In the genomic region with DNA sequence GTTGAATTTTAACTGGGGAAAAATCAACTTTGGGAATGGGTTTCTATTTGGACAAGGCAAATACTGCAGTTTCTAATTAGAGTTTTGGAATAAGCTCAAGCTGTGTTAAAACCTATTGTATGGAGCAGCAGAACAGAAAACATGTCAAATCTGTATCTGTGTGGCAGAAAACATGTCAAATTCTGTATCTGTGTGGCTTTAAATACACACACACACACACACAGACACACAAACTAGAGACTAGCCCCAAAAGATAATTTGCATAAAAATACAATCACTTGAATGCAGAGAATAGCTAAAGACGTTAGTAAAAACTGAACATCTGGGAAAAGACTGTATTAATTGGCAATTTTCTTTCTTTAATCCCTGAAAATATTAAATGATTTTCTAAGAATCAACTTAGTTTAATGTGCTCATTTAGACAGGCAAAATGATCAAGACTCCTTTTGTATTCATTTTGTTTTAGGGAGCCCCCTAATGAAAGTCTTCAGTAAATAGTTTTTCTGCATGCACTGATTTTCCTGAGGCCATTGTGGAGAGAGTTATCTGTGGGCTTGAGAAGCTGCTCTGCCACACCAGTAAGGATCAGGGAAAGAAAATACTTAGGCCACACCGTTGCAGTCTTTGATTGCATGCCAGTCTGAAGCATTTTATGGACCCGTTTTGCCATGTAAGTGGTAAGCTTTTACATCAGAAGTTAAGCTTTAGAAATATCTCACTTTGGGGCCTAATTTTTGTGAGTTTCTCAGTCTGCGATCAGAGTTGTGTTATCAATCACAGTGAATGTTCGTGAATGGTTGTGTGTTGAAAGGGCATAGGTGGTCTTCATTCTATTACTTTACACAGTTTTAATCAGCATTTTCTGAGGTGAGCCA, we compare ENCODE assay signal across 1 cellular context.
TF ChIP-seq lines count a peak whose summit lies in the region.

No MANE protein-coding gene starts in this region.

TF ChIP-seq in HepG2, 621 proteins besides CTCF, POLR2A, EP300 and RAD21 (continued from another document and continues in another):
- TF ChIP-seq, protein P1, sequence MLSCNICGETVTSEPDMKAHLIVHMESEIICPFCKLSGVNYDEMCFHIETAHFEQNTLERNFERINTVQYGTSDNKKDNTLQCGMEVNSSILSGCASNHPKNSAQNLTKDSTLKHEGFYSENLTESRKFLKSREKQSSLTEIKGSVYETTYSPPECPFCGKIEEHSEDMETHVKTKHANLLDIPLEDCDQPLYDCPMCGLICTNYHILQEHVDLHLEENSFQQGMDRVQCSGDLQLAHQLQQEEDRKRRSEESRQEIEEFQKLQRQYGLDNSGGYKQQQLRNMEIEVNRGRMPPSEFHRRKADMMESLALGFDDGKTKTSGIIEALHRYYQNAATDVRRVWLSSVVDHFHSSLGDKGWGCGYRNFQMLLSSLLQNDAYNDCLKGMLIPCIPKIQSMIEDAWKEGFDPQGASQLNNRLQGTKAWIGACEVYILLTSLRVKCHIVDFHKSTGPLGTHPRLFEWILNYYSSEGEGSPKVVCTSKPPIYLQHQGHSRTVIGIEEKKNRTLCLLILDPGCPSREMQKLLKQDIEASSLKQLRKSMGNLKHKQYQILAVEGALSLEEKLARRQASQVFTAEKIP (CRISPR knock-in tag; IDR thresholded peaks at IDR 0.05; ENCODE audit: borderline replicate concordance) = no peak
- no peak for TF ChIP-seq CREB1 (IDR thresholded peaks at IDR 0.05)
- no peak for TF ChIP-seq CREB1 (CRISPR knock-in tag; IDR thresholded peaks at IDR 0.05)
- TF ChIP-seq, protein P2, sequence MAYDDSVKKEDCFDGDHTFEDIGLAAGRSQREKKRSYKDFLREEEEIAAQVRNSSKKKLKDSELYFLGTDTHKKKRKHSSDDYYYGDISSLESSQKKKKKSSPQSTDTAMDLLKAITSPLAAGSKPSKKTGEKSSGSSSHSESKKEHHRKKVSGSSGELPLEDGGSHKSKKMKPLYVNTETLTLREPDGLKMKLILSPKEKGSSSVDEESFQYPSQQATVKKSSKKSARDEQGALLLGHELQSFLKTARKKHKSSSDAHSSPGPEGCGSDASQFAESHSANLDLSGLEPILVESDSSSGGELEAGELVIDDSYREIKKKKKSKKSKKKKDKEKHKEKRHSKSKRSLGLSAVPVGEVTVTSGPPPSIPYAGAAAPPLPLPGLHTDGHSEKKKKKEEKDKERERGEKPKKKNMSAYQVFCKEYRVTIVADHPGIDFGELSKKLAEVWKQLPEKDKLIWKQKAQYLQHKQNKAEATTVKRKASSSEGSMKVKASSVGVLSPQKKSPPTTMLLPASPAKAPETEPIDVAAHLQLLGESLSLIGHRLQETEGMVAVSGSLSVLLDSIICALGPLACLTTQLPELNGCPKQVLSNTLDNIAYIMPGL (CRISPR knock-in tag; IDR thresholded peaks at IDR 0.05; ENCODE audit: borderline replicate concordance in 1 of 2, low read depth in 1 of 2) = peak in 1 of 2 experiments; percentile 16; a peak in 1 of 4 replicates
- TF ChIP-seq MBNL3 (CRISPR knock-in tag; conservative IDR thresholded peaks at IDR 0.05) = no peak
- TF ChIP-seq, protein P3, sequence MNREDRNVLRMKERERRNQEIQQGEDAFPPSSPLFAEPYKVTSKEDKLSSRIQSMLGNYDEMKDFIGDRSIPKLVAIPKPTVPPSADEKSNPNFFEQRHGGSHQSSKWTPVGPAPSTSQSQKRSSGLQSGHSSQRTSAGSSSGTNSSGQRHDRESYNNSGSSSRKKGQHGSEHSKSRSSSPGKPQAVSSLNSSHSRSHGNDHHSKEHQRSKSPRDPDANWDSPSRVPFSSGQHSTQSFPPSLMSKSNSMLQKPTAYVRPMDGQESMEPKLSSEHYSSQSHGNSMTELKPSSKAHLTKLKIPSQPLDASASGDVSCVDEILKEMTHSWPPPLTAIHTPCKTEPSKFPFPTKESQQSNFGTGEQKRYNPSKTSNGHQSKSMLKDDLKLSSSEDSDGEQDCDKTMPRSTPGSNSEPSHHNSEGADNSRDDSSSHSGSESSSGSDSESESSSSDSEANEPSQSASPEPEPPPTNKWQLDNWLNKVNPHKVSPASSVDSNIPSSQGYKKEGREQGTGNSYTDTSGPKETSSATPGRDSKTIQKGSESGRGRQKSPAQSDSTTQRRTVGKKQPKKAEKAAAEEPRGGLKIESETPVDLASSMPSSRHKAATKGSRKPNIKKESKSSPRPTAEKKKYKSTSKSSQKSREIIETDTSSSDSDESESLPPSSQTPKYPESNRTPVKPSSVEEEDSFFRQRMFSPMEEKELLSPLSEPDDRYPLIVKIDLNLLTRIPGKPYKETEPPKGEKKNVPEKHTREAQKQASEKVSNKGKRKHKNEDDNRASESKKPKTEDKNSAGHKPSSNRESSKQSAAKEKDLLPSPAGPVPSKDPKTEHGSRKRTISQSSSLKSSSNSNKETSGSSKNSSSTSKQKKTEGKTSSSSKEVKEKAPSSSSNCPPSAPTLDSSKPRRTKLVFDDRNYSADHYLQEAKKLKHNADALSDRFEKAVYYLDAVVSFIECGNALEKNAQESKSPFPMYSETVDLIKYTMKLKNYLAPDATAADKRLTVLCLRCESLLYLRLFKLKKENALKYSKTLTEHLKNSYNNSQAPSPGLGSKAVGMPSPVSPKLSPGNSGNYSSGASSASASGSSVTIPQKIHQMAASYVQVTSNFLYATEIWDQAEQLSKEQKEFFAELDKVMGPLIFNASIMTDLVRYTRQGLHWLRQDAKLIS (CRISPR knock-in tag; IDR thresholded peaks at IDR 0.05) = peak; percentile 37; the same call in 1 of the 2 replicates
- TF ChIP-seq STAG1 (CRISPR knock-in tag; IDR thresholded peaks at IDR 0.05) = peak; percentile 11; the same call in 1 of the 2 replicates
- TF ChIP-seq ZNF552 (CRISPR knock-in tag; IDR thresholded peaks at IDR 0.05; ENCODE audit: borderline replicate concordance) = no peak
- peak; percentile 92 for TF ChIP-seq GFI1 (CRISPR knock-in tag; IDR thresholded peaks at IDR 0.05; ENCODE audit: borderline replicate concordance)
- TF ChIP-seq ZNF788 (CRISPR knock-in tag; IDR thresholded peaks at IDR 0.05; ENCODE audit: borderline replicate concordance) = no peak
- no peak; the same call in 1 of the 2 replicates for TF ChIP-seq ZNF430 (CRISPR knock-in tag; IDR thresholded peaks at IDR 0.05)
- TF ChIP-seq POLR2AphosphoS5 (IDR thresholded peaks at IDR 0.05; ENCODE audit: low read depth, low read length) = 0 out of 2 replicates have a peak, but pooled peaks have one; percentile 26
- TF ChIP-seq, protein P4, sequence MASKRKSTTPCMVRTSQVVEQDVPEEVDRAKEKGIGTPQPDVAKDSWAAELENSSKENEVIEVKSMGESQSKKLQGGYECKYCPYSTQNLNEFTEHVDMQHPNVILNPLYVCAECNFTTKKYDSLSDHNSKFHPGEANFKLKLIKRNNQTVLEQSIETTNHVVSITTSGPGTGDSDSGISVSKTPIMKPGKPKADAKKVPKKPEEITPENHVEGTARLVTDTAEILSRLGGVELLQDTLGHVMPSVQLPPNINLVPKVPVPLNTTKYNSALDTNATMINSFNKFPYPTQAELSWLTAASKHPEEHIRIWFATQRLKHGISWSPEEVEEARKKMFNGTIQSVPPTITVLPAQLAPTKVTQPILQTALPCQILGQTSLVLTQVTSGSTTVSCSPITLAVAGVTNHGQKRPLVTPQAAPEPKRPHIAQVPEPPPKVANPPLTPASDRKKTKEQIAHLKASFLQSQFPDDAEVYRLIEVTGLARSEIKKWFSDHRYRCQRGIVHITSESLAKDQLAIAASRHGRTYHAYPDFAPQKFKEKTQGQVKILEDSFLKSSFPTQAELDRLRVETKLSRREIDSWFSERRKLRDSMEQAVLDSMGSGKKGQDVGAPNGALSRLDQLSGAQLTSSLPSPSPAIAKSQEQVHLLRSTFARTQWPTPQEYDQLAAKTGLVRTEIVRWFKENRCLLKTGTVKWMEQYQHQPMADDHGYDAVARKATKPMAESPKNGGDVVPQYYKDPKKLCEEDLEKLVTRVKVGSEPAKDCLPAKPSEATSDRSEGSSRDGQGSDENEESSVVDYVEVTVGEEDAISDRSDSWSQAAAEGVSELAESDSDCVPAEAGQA (IDR thresholded peaks at IDR 0.05; ENCODE audit: low read depth) = no peak
- TF ChIP-seq, protein P4 (CRISPR knock-in tag; IDR thresholded peaks at IDR 0.05; ENCODE audit: borderline replicate concordance) = no peak
- TF ChIP-seq, protein P5, sequence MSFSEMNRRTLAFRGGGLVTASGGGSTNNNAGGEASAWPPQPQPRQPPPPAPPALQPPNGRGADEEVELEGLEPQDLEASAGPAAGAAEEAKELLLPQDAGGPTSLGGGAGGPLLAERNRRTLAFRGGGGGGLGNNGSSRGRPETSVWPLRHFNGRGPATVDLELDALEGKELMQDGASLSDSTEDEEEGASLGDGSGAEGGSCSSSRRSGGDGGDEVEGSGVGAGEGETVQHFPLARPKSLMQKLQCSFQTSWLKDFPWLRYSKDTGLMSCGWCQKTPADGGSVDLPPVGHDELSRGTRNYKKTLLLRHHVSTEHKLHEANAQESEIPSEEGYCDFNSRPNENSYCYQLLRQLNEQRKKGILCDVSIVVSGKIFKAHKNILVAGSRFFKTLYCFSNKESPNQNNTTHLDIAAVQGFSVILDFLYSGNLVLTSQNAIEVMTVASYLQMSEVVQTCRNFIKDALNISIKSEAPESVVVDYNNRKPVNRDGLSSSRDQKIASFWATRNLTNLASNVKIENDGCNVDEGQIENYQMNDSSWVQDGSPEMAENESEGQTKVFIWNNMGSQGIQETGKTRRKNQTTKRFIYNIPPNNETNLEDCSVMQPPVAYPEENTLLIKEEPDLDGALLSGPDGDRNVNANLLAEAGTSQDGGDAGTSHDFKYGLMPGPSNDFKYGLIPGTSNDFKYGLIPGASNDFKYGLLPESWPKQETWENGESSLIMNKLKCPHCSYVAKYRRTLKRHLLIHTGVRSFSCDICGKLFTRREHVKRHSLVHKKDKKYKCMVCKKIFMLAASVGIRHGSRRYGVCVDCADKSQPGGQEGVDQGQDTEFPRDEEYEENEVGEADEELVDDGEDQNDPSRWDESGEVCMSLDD (CRISPR knock-in tag; IDR thresholded peaks at IDR 0.05; ENCODE audit: borderline replicate concordance) = no peak
- TF ChIP-seq MEIS1 (CRISPR knock-in tag; IDR thresholded peaks at IDR 0.05; ENCODE audit: borderline replicate concordance) = no peak
- TF ChIP-seq ELF3 (CRISPR knock-in tag; IDR thresholded peaks at IDR 0.05) = no peak
- TF ChIP-seq FOSL1 (CRISPR knock-in tag; IDR thresholded peaks at IDR 0.05; ENCODE audit: borderline replicate concordance) = no peak
- TF ChIP-seq ZNF44 (CRISPR knock-in tag; IDR thresholded peaks at IDR 0.05) = no peak
- no peak for TF ChIP-seq NFATC3 (CRISPR knock-in tag; IDR thresholded peaks at IDR 0.05)
- TF ChIP-seq PHB2 (IDR thresholded peaks at IDR 0.05; ENCODE audit: partially characterized antibody) = no peak
- TF ChIP-seq ATAD3A (CRISPR knock-in tag; IDR thresholded peaks at IDR 0.05) = no peak
- TF ChIP-seq MAFG (CRISPR knock-in tag; IDR thresholded peaks at IDR 0.05) = no peak
- no peak for TF ChIP-seq ATF7 (IDR thresholded peaks at IDR 0.05)
- no peak for TF ChIP-seq ATF7 (CRISPR knock-in tag; IDR thresholded peaks at IDR 0.05)
- TF ChIP-seq REPIN1 (CRISPR knock-in tag; IDR thresholded peaks at IDR 0.05; ENCODE audit: borderline replicate concordance, low read depth) = no peak
- TF ChIP-seq NKX3-1 (CRISPR knock-in tag; IDR thresholded peaks at IDR 0.05) = 0 out of 2 replicates have a peak, but pooled peaks have one; percentile 33
- no peak for TF ChIP-seq ZNF383 (CRISPR knock-in tag; IDR thresholded peaks at IDR 0.05; ENCODE audit: borderline replicate concordance)
- TF ChIP-seq ZBTB21 (CRISPR knock-in tag; IDR thresholded peaks at IDR 0.05) = no peak
- 0 out of 2 replicates have a peak, but pooled peaks have one; percentile 23 for TF ChIP-seq TOE1 (CRISPR knock-in tag; IDR thresholded peaks at IDR 0.05)
- no peak for TF ChIP-seq MIER3 (CRISPR knock-in tag; IDR thresholded peaks at IDR 0.05; ENCODE audit: borderline replicate concordance)
- no peak for TF ChIP-seq GATAD2A (CRISPR knock-in tag; IDR thresholded peaks at IDR 0.05)
- peak; percentile 34; the same call in 1 of the 2 replicates for TF ChIP-seq PHF8 (CRISPR knock-in tag; IDR thresholded peaks at IDR 0.05)
- no peak for TF ChIP-seq ZFP36 (IDR thresholded peaks at IDR 0.05; ENCODE audit: borderline replicate concordance, low read depth, low read length, partially characterized antibody)
- no peak for TF ChIP-seq SOX13 (IDR thresholded peaks at IDR 0.05)
- TF ChIP-seq SOX13 (CRISPR knock-in tag; conservative IDR thresholded peaks at IDR 0.05 in 1 of 2, IDR thresholded peaks at IDR 0.05 in 1 of 2) = peak in 1 of 2 experiments; percentile 12; a peak in 1 of 4 replicates
- no peak for TF ChIP-seq PRPF4 (IDR thresholded peaks at IDR 0.05; ENCODE audit: low read depth, low read length, poor library complexity, severe bottlenecking)
- no peak for TF ChIP-seq ZNF790 (CRISPR knock-in tag; IDR thresholded peaks at IDR 0.05; ENCODE audit: borderline replicate concordance)
- TF ChIP-seq BHLHE40 (IDR thresholded peaks at IDR 0.05; ENCODE audit: low read length) = no peak
- TF ChIP-seq ZNF841 (CRISPR knock-in tag; IDR thresholded peaks at IDR 0.05; ENCODE audit: borderline replicate concordance) = no peak
- TF ChIP-seq PTBP1 (IDR thresholded peaks at IDR 0.05; ENCODE audit: low read depth, low read length, poor library complexity, severe bottlenecking) = no peak
- TF ChIP-seq TP53 (CRISPR knock-in tag; conservative IDR thresholded peaks at IDR 0.05) = no peak
- TF ChIP-seq, protein P6, sequence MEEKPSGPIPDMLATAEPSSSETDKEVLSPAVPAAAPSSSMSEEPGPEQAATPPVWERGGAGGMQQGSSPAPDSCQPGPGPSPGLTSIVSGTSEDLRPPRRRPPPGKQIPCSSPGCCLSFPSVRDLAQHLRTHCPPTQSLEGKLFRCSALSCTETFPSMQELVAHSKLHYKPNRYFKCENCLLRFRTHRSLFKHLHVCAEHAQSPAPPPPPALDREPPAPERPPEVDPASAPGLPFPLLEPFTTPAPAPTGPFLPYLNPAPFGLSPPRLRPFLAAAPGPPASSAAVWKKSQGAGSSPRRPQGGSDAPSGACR (CRISPR knock-in tag; IDR thresholded peaks at IDR 0.05) = no peak
- no peak for TF ChIP-seq ZNF263 (CRISPR knock-in tag; IDR thresholded peaks at IDR 0.05)
- no peak for TF ChIP-seq ZNF746 (CRISPR knock-in tag; IDR thresholded peaks at IDR 0.05)
- no peak for TF ChIP-seq JARID2 (CRISPR knock-in tag; IDR thresholded peaks at IDR 0.05; ENCODE audit: insufficient replicate concordance)
- no peak for TF ChIP-seq LCORL (IDR thresholded peaks at IDR 0.05)
- peak; percentile 66 for TF ChIP-seq LCORL (CRISPR knock-in tag; IDR thresholded peaks at IDR 0.05)
- TF ChIP-seq BORCS8-MEF2B (CRISPR knock-in tag; IDR thresholded peaks at IDR 0.05) = no peak
- TF ChIP-seq PRMT3 (CRISPR knock-in tag; IDR thresholded peaks at IDR 0.05; ENCODE audit: borderline replicate concordance, low read depth) = no peak
- no peak for TF ChIP-seq GATAD1 (CRISPR knock-in tag; IDR thresholded peaks at IDR 0.05)
